Comparison of ENCODE assay signal across 25 cellular contexts in genomic region chr4:77009511-77010120, GRCh38.
DNase-seq lines count a peak whose midpoint lies in the region; ATAC-seq, FAIRE-seq and TF ChIP-seq lines count a peak whose summit lies in the region.
"Had no signal": no experiment of that assay in that cellular context is flagged by ENCODE, and none has a peak within 500 bp of the region (broad histone marks: within the 10 kb centered on the region; RNA-seq: fewer than 3 reads in every experiment).

No MANE protein-coding gene starts in this region.

- BruUV-seq in K562 (replicated peaks; lab: Mats Ljungman, UMichigan) = no TSS peak

- H4K8ac ChIP-seq in mesenchymal stem cell (ENCODE audit: low read length) = peak overlapping the region; percentile 2

- H3K27me3 ChIP-seq in K562 (ENCODE audit: control insufficient read depth in 2 of 2, insufficient read depth in 2 of 2, low read length in 2 of 2) = no peaks in the 10 kb centered on the region
- no peaks in the 10 kb centered on the region for H3K27me3 ChIP-seq in mesenchymal stem cell (ENCODE audit: control insufficient read depth in 1 of 2, insufficient read depth in 1 of 2, low read length in 2 of 2)
- no peaks in the 10 kb centered on the region for H3K27me3 ChIP-seq in upper lobe of right lung
- no peaks in the 10 kb centered on the region for H3K27me3 ChIP-seq in MG63
- H3K27me3 ChIP-seq: gastroesophageal sphincter, tibial nerve had no signal

- H3K79me2 ChIP-seq in K562 (ENCODE audit: control insufficient read depth, insufficient read depth, low read length) = no peaks in the 10 kb centered on the region

- FAIRE-seq in K562 (lab: Jason Lieb, UNC) = no peak
- FAIRE-seq: keratinocyte, TTC549 had no signal

- TF ChIP-seq EP300 in K562 (IDR thresholded peaks at IDR 0.05; ENCODE audit: low read length) = no peak

- intact Hi-C loops in K562 (cut with micrococcal nuclease) (no loop called here), upper lobe of right lung (cut with DNase I) (no loop called here)

- POLR2A ChIA-PET in HEK293 (lab: Yijun Ruan, JAX) = no interaction called here
- POLR2A ChIA-PET in K562 (lab: Yijun Ruan, JAX) = interaction anchor here (1.2 kb wide), 1 partner anchor 51 kb away, joined by 3 read pairs; no protein-coding TSS in a partner anchor

- peak overlapping the region; percentile 4 to 64 for H2BK12ac ChIP-seq in mesenchymal stem cell (ENCODE audit: low read length in 2 of 2)

- TF ChIP-seq POLR2A in K562 (conservative IDR thresholded peaks at IDR 0.05) = no peak

- H2AK5ac ChIP-seq in mesenchymal stem cell (ENCODE audit: low read length, severe bottlenecking) = peak overlapping the region; percentile 67

- peak overlapping the region in 1 of 2 experiments; percentile 89 for H3K14ac ChIP-seq in mesenchymal stem cell (ENCODE audit: low read length in 2 of 2)

- H4K91ac ChIP-seq in mesenchymal stem cell (ENCODE audit: low read length) = no peak overlapping the region

- DNase-seq in K562 (ENCODE audit: extremely low read depth in 1 of 4, low spot score in 3 of 4) (no peak), mesenchymal stem cell (no peak), upper lobe of right lung (no peak), MG63 (no peak), DMS114 treated with DMSO at 0.1 percent for 48 hours (lab: John Stamatoyannopoulos, UW; ENCODE audit: unreplicated experiment) (no peak)
- DNase-seq: activated CD4-positive, alpha-beta T cell treated with anti-CD3 and anti-CD28 coated beads for 4 hours; activated naive CD4-positive, alpha-beta T cell; activated T-cell treated with anti-CD3 and anti-CD28 coated beads, Interleukin-2, amount 50 U/mL, for 4 hours; anterior cingulate cortex; Calu3; HCEC 1CT; KBM-7; NCI-H146; NCI-H2171 treated with DMSO at 0.1 percent for 48 hours; NCI-H748 treated with DMSO at 0.1 percent for 48 hours; stimulated activated CD4-positive, alpha-beta T cell treated with anti-CD3 and anti-CD28 coated beads, Interleukin-12 subunit alpha, Interleukin-12 subunit beta, amount 100 ng/mL, for 4 hours; stimulated activated CD4-positive, alpha-beta T cell treated with anti-CD3 and anti-CD28 coated beads, Interleukin-4, amount 100 ng/mL, for 4 hours had no signal

- CTCF ChIA-PET in HEK293 (lab: Yijun Ruan, JAX) (no interaction called here), K562 (lab: Yijun Ruan, JAX; ENCODE audit: low intra/inter-chr PET ratio) (no interaction called here)

- no peak overlapping the region for H2AFZ ChIP-seq in K562 (ENCODE audit: low read depth, low read length)
- no peak overlapping the region for H2AFZ ChIP-seq in mesenchymal stem cell (ENCODE audit: low read depth, low read length)

- H3K4ac ChIP-seq in mesenchymal stem cell (ENCODE audit: low read depth in 1 of 2, low read length in 2 of 2) = peak overlapping the region in 1 of 2 experiments; percentile 69

- no peak overlapping the region for H3K4me3 ChIP-seq in HEK293 (ENCODE audit: low read depth, low read length)
- H3K4me3 ChIP-seq in K562 = no peak overlapping the region
- H3K4me3 ChIP-seq in mesenchymal stem cell (ENCODE audit: insufficient read depth in 1 of 2, low read depth in 1 of 2, low read length in 2 of 2) = no peak overlapping the region
- H3K4me3 ChIP-seq in upper lobe of right lung = no peak overlapping the region
- H3K4me3 ChIP-seq in MG63 = no peak overlapping the region
- H3K4me3 ChIP-seq: gastroesophageal sphincter, lung, tibial nerve had no signal

- H3K9me1 ChIP-seq in K562 (ENCODE audit: control insufficient read depth, insufficient read depth, low read length) = no peaks in the 10 kb centered on the region

- no peak overlapping the region for H2BK120ac ChIP-seq in mesenchymal stem cell (ENCODE audit: low read depth, low read length)

- no peak overlapping the region for H2BK5ac ChIP-seq in mesenchymal stem cell (ENCODE audit: low read depth, low read length, poor library complexity, severe bottlenecking)

- H3K4me1 ChIP-seq in HEK293 (ENCODE audit: control insufficient read depth, insufficient read depth, low read length) (no peaks in the 10 kb centered on the region), K562 (replicated peaks in 1 of 2; ENCODE audit: control insufficient read depth in 2 of 2, insufficient read depth in 2 of 2, low read length in 2 of 2) (no peaks in the 10 kb centered on the region), mesenchymal stem cell (ENCODE audit: control insufficient read depth, insufficient read depth, low read depth, low read length) (peaks cover 9% of the 10 kb centered on the region), upper lobe of right lung (peaks cover 22% of the 10 kb centered on the region)

- peaks cover 5% of the 10 kb centered on the region for H3K79me1 ChIP-seq in mesenchymal stem cell (replicated peaks; ENCODE audit: low read length, poor library complexity, severe bottlenecking)

- peak overlapping the region in 1 of 2 experiments; percentile 77 for H3K23ac ChIP-seq in mesenchymal stem cell (ENCODE audit: low read length in 2 of 2)

- H3K9me3 ChIP-seq in HEK293 (ENCODE audit: control insufficient read depth, insufficient read depth, low read depth, low read length) (no peaks in the 10 kb centered on the region), K562 (replicated peaks; ENCODE audit: control insufficient read depth, insufficient read depth, low read depth, low read length) (no peaks in the 10 kb centered on the region), mesenchymal stem cell (ENCODE audit: control insufficient read depth, low read length) (no peaks in the 10 kb centered on the region), upper lobe of right lung (no peaks in the 10 kb centered on the region), MG63 (no peaks in the 10 kb centered on the region)
- H3K9me3 ChIP-seq: gastroesophageal sphincter, tibial nerve had no signal

- H4K20me1 ChIP-seq in K562 (replicated peaks; ENCODE audit: control insufficient read depth, insufficient read depth, low read length) = no peaks in the 10 kb centered on the region

- no peak for TF ChIP-seq CTCF in HEK293 (tag by site-specific recombination; IDR thresholded peaks at IDR 0.05)
- no peak for TF ChIP-seq CTCF in K562 (IDR thresholded peaks at IDR 0.05 in 2 of 3, conservative IDR thresholded peaks at IDR 0.05 in 1 of 3; ENCODE audit: insufficient read depth in 2 of 3, low read depth in 1 of 3, low read length in 3 of 3)
- no peak for TF ChIP-seq CTCF in upper lobe of right lung (IDR thresholded peaks at IDR 0.05)

- no peak overlapping the region for H3K9ac ChIP-seq in K562 (ENCODE audit: insufficient read depth in 1 of 2, low read depth in 2 of 2, low read length in 2 of 2)
- no peak overlapping the region for H3K9ac ChIP-seq in mesenchymal stem cell (ENCODE audit: low read length)

- in situ Hi-C loops in K562 (cut with MboI) = no loop called here

- H3K36me3 ChIP-seq in HEK293 (ENCODE audit: control insufficient read depth in 2 of 2, insufficient read depth in 1 of 2, low read length in 2 of 2) (peaks cover 0 to 36% of the 10 kb centered on the region in 2 experiments; a peak in 1 of 3 replicates), K562 (ENCODE audit: control insufficient read depth, insufficient read depth, low read length) (peaks cover 66% of the 10 kb centered on the region), mesenchymal stem cell (ENCODE audit: control insufficient read depth in 1 of 2, insufficient read depth in 2 of 2, low read depth in 1 of 2, low read length in 2 of 2) (peaks cover 8 to 70% of the 10 kb centered on the region in 2 experiments), upper lobe of right lung (peaks cover 8% of the 10 kb centered on the region), MG63 (peaks cover 28% of the 10 kb centered on the region)

- no peak for TF ChIP-seq RAD21 in K562 (CRISPR knock-in tag; conservative IDR thresholded peaks at IDR 0.05 in 1 of 2, IDR thresholded peaks at IDR 0.05 in 1 of 2)

- H3K27ac ChIP-seq in HEK293 (ENCODE audit: extremely low read depth, low read depth, low read length) (no peak overlapping the region), K562 (ENCODE audit: extremely low read depth, low read depth, low read length) (no peak overlapping the region), mesenchymal stem cell (ENCODE audit: low read length, poor library complexity, severe bottlenecking) (peak overlapping the region; percentile 70), upper lobe of right lung (no peak overlapping the region)
- H3K27ac ChIP-seq: gastroesophageal sphincter, tibial nerve had no signal

- ATAC-seq in K562 = no peak
- ATAC-seq in upper lobe of right lung = peak; percentile 70
- no peak for ATAC-seq in GM19463 (IDR thresholded peaks at IDR 0.05; ENCODE audit: unreplicated experiment)
- ATAC-seq: activated T-cell treated with anti-CD3 and anti-CD28 coated beads, Interleukin-2, amount 50 U/mL, for 4 hours; gastroesophageal sphincter; Right ventricle myocardium inferior had no signal

- peak overlapping the region in 1 of 2 experiments; percentile 82 for H3K18ac ChIP-seq in mesenchymal stem cell (ENCODE audit: low read depth in 1 of 2, low read length in 2 of 2)

- no peak overlapping the region for H2BK15ac ChIP-seq in mesenchymal stem cell (ENCODE audit: low read depth, poor library complexity, severe bottlenecking)

- H3K4me2 ChIP-seq in K562 (ENCODE audit: insufficient read depth, low read length) (no peak overlapping the region), mesenchymal stem cell (ENCODE audit: low read length, poor library complexity, severe bottlenecking) (no peak overlapping the region)

TF ChIP-seq in HEK293, 187 proteins besides CTCF, POLR2A, EP300 and RAD21:
- no peak for TF ChIP-seq BCL11A (tag by site-specific recombination; IDR thresholded peaks at IDR 0.05; ENCODE audit: low read depth)
- TF ChIP-seq ZBTB17 (tag by site-specific recombination; IDR thresholded peaks at IDR 0.05) = 0 out of 2 replicates have a peak, but pooled peaks have one; percentile 20
TF ChIP-seq in HEK293: peak in this region for 1.

TF ChIP-seq in K562, 482 proteins besides CTCF, POLR2A, EP300 and RAD21:
- no peak for TF ChIP-seq HNRNPK (IDR thresholded peaks at IDR 0.05; ENCODE audit: low read depth, low read length, poor library complexity, severe bottlenecking)
- no peak for TF ChIP-seq NR2C2 (CRISPR knock-in tag; IDR thresholded peaks at IDR 0.05)
- peak; percentile 44; the same call in 1 of the 2 replicates for TF ChIP-seq NR2C2 (tag; IDR thresholded peaks at IDR 0.05)
TF ChIP-seq in K562: peak in this region for 1.

Comparison
In these comparisons a context has a peak if more than half of its experiments do, and no peak if none do; other contexts are left out.
1. Of the 44 proteins assayed by ChIP-seq in both K562 and HEK293: peak only in K562: none; only in HEK293: ZBTB17; in both: none; in neither: 43.